8 cellular contexts compared by ENCODE assay signal in the genomic region with DNA sequence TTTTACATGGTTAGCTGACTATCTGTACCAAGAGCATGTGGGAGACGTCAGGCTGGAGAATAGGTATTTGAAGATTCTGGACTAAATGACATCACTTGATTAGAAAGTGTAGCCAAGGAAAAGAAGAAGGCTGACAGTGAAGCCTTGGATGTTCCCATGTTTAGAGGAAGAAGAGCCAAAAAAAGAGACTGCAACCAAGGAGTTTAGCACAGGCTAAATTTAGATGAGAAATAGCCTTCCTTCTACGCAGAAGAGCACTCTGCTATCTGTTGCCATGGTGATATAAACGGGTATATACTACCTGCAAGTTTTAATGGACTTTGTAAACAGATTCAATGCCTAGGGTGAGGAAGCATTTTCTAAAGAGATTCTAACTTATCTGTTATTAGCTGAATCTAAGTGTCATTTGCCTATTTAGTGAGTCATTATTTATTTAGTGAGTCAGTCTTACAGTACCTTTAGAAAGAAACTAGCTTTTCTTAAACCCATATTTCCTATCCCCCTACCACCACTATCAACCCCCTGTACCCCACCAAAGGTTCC.
DNase-seq lines count a peak whose midpoint lies in the region; ATAC-seq, FAIRE-seq and TF ChIP-seq lines count a peak whose summit lies in the region.

No MANE protein-coding gene starts in this region.

- H3K4me1 ChIP-seq in body of pancreas (peaks cover 23% of the 10 kb centered on the region), HepG2 (ENCODE audit: insufficient read depth, low read length) (peaks cover 51% of the 10 kb centered on the region), OCI-LY7 (ENCODE audit: insufficient read depth, low read length, poor library complexity, severe bottlenecking) (peaks cover 18% of the 10 kb centered on the region)

- CTCF ChIA-PET in HepG2 (lab: Yijun Ruan, JAX; ENCODE audit: low intra/inter-chr PET ratio, low total read pairs): no interaction called here
- CTCF ChIA-PET in OCI-LY7 (lab: Charles Lee; ENCODE audit: unreplicated experiment): no interaction called here

- H3K4me3 ChIP-seq in body of pancreas: no peak overlapping the region
- H3K4me3 ChIP-seq in HepG2 (replicated peaks in 1 of 3; ENCODE audit: insufficient read depth in 1 of 3, low read depth in 2 of 3, low read length in 3 of 3): no peak overlapping the region
- H3K4me3 ChIP-seq in OCI-LY7 (ENCODE audit: low read depth, low read length, poor library complexity, severe bottlenecking): no peak overlapping the region

- no peaks in the 10 kb centered on the region for H3K27me3 ChIP-seq in body of pancreas
- no peaks in the 10 kb centered on the region for H3K27me3 ChIP-seq in HepG2 (ENCODE audit: control insufficient read depth in 1 of 2, insufficient read depth in 2 of 2, low read length in 2 of 2)

- H3K9me3 ChIP-seq in body of pancreas: no peaks in the 10 kb centered on the region
- no peaks in the 10 kb centered on the region for H3K9me3 ChIP-seq in HepG2 (ENCODE audit: low read length)
- no peaks in the 10 kb centered on the region; the same call in 1 of the 2 replicates for H3K9me3 ChIP-seq in OCI-LY7 (ENCODE audit: low read length)

- FAIRE-seq in HepG2 (lab: Jason Lieb, UNC): no peak

- in situ Hi-C loops in HepG2 (cut with HindIII; ENCODE audit: extremely low pct_ligation_motif_present, low pct_unique_long_range_greater_than_20kb): no loop called here

- H3K9ac ChIP-seq in HepG2 (ENCODE audit: insufficient read depth, low read depth, low read length): no peak overlapping the region

- POLR2A ChIA-PET in HepG2 (lab: Yijun Ruan, JAX): interaction anchor here (1.2 to 2.7 kb wide), 2 partner anchors 69 to 71 kb away, joined by 4 to 7 read pairs; no protein-coding TSS in a partner anchor
- POLR2A ChIA-PET in OCI-LY7 (lab: Charles Lee): interaction anchor here (0.7 to 2.6 kb wide), 10 partner anchors 9 to 722 kb away, joined by 3 to 11 read pairs (median 3); a partner anchor contains a TSS

- TF ChIP-seq RAD21 in HepG2 (CRISPR knock-in tag; IDR thresholded peaks at IDR 0.05): no peak

- TF ChIP-seq CTCF in body of pancreas (IDR thresholded peaks at IDR 0.05) (no peak), HepG2 (CRISPR knock-in tag; IDR thresholded peaks at IDR 0.05) (no peak), GM20000 (IDR thresholded peaks at IDR 0.05; ENCODE audit: extremely low read depth, missing control alignments) (no peak), OCI-LY7 (conservative IDR thresholded peaks at IDR 0.05; ENCODE audit: low read length) (no peak)

- intact Hi-C loops in body of pancreas (cut with DNase I): no loop called here
- intact Hi-C loops in HepG2 (cut with micrococcal nuclease; ENCODE audit: unreplicated experiment): no loop called here
- intact Hi-C loops in OCI-LY7 (cut with micrococcal nuclease; ENCODE audit: unreplicated experiment): loop anchor here (5.0 kb wide), 1 partner anchor 49 kb away; no protein-coding TSS in a partner anchor

- no peak overlapping the region for H3K4me2 ChIP-seq in HepG2 (ENCODE audit: low read depth, low read length)
- no peak overlapping the region for H3K4me2 ChIP-seq in OCI-LY7 (ENCODE audit: low read length)

- BruUV-seq in HepG2 (replicated peaks; lab: Mats Ljungman, UMichigan): no TSS peak
- BruUV-seq in OCI-LY7 (replicated peaks; lab: Mats Ljungman, UMichigan): no TSS peak

- ATAC-seq in body of pancreas (peak; percentile 63), HepG2 (peak; percentile 36), HG03439 (IDR thresholded peaks at IDR 0.05; ENCODE audit: unreplicated experiment) (no peak)

- 31 to 36% methylated on average over 3 of the region's 3 CpGs for WGBS in body of pancreas, 2 donors
- 84% methylated on average over 3 of the region's 3 CpGs for WGBS in HepG2 (ENCODE audit: low lambda C conversion rate)

- H4K20me1 ChIP-seq in HepG2 (ENCODE audit: insufficient read depth, low read length) (peaks cover 2% of the 10 kb centered on the region; the same call in 1 of the 2 replicates), OCI-LY7 (ENCODE audit: insufficient read depth, low read length) (no peaks in the 10 kb centered on the region)

- peaks cover 64% of the 10 kb centered on the region for H3K79me2 ChIP-seq in HepG2 (ENCODE audit: insufficient read depth, low read length)
- H3K79me2 ChIP-seq in OCI-LY7 (ENCODE audit: insufficient read depth, low read depth, low read length): peaks cover 4% of the 10 kb centered on the region; the same call in 1 of the 2 replicates

- 0 out of 4 replicates have a peak, but pooled peaks of 1 of the 2 experiments have one; percentile 13 for TF ChIP-seq EP300 in HepG2 (IDR thresholded peaks at IDR 0.05; ENCODE audit: low read depth in 2 of 2, low read length in 2 of 2)
- no peak for TF ChIP-seq EP300 in HepG2 (CRISPR knock-in tag; IDR thresholded peaks at IDR 0.05; ENCODE audit: borderline replicate concordance)

- H3K9me2 ChIP-seq in OCI-LY7 (ENCODE audit: insufficient read depth, low read length): no peaks in the 10 kb centered on the region

- H2AFZ ChIP-seq in HepG2 (ENCODE audit: low read length) (no peak overlapping the region), OCI-LY7 (ENCODE audit: low read length) (no peak overlapping the region)

- DNase-seq in COR-L47 (lab: John Stamatoyannopoulos, UW): peak; percentile 26
- peak; percentile 56 for DNase-seq in LHCN-M2 (ENCODE audit: low read depth)
- DNase-seq in body of pancreas: no peak
- peak; percentile 53 for DNase-seq in HepG2 (ENCODE audit: low spot score)
- DNase-seq in medulla oblongata (ENCODE audit: extremely low spot score): no peak
- no peak for DNase-seq in GM20000 (ENCODE audit: low spot score)
- DNase-seq in OCI-LY7 (ENCODE audit: low spot score): no peak

- no peaks in the 10 kb centered on the region for H3K36me3 ChIP-seq in body of pancreas (replicated peaks in 1 of 2; ENCODE audit: insufficient read depth in 1 of 2, low read depth in 2 of 2)
- H3K36me3 ChIP-seq in HepG2 (replicated peaks in 1 of 2; ENCODE audit: control insufficient read depth in 1 of 2, insufficient read depth in 2 of 2, low read length in 2 of 2): peaks cover 7 to 62% of the 10 kb centered on the region in 2 experiments
- H3K36me3 ChIP-seq in OCI-LY7 (ENCODE audit: insufficient read depth, low read length): peaks cover 35% of the 10 kb centered on the region

- no peak for TF ChIP-seq POLR2A in body of pancreas (IDR thresholded peaks at IDR 0.05)
- TF ChIP-seq POLR2A in HepG2 (IDR thresholded peaks at IDR 0.05; ENCODE audit: insufficient read depth in 1 of 2, low read depth in 2 of 2, low read length in 2 of 2): no peak

- H3K27ac ChIP-seq in body of pancreas (peak overlapping the region in 2 of 4 donors; percentile 7 to 21), HepG2 (ENCODE audit: extremely low read length, insufficient read depth, low read length) (peak overlapping the region; percentile 39), OCI-LY7 (ENCODE audit: low read depth, low read length, poor library complexity, severe bottlenecking) (no peak overlapping the region)

TF ChIP-seq in HepG2, 621 proteins besides CTCF, POLR2A, EP300 and RAD21:
- TF ChIP-seq FOXA3 (CRISPR knock-in tag; IDR thresholded peaks at IDR 0.05) (peak; percentile 45), FOXA1 (IDR thresholded peaks at IDR 0.05) (no peak), FOXA1 (CRISPR knock-in tag; IDR thresholded peaks at IDR 0.05) (0 out of 2 replicates have a peak, but pooled peaks have one; percentile 13), RFX1 (IDR thresholded peaks at IDR 0.05) (peak; percentile 49; the same call in 1 of the 2 replicates), RFX3 (CRISPR knock-in tag; IDR thresholded peaks at IDR 0.05) (peak; percentile 44; the same call in 1 of the 2 replicates), ZNF34 (CRISPR knock-in tag; IDR thresholded peaks at IDR 0.05; ENCODE audit: borderline replicate concordance) (no peak), FOSL2 (CRISPR knock-in tag; IDR thresholded peaks at IDR 0.05) (peak; percentile 43)
- TF ChIP-seq, protein P1, sequence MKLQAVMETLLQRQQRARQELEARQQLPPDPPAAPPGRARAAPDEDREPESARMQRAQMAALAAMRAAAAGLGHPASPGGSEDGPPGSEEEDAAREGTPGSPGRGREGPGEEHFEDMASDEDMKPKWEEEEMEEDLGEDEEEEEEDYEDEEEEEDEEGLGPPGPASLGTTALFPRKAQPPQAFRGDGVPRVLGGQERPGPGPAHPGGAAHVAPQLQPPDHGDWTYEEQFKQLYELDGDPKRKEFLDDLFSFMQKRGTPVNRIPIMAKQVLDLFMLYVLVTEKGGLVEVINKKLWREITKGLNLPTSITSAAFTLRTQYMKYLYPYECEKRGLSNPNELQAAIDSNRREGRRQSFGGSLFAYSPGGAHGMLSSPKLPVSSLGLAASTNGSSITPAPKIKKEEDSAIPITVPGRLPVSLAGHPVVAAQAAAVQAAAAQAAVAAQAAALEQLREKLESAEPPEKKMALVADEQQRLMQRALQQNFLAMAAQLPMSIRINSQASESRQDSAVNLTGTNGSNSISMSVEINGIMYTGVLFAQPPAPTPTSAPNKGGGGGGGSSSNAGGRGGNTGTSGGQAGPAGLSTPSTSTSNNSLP (IDR thresholded peaks at IDR 0.05; ENCODE audit: low read depth, low read length): peak; percentile 52; the same call in 1 of the 2 replicates
- TF ChIP-seq, protein P2, sequence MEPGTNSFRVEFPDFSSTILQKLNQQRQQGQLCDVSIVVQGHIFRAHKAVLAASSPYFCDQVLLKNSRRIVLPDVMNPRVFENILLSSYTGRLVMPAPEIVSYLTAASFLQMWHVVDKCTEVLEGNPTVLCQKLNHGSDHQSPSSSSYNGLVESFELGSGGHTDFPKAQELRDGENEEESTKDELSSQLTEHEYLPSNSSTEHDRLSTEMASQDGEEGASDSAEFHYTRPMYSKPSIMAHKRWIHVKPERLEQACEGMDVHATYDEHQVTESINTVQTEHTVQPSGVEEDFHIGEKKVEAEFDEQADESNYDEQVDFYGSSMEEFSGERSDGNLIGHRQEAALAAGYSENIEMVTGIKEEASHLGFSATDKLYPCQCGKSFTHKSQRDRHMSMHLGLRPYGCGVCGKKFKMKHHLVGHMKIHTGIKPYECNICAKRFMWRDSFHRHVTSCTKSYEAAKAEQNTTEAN (CRISPR knock-in tag; conservative IDR thresholded peaks at IDR 0.05): no peak
TF ChIP-seq in HepG2: peak in this region for 6.

Comparison
In these comparisons a context has a peak if more than half of its experiments do, and no peak if none do; other contexts are left out.
1. DNase-seq: peak in COR-L47 (single experiment), LHCN-M2 (single experiment) and HepG2 (single experiment); none in body of pancreas (0 of 4), medulla oblongata (single experiment), GM20000 (single experiment) and OCI-LY7 (single experiment).